In the genomic region with DNA sequence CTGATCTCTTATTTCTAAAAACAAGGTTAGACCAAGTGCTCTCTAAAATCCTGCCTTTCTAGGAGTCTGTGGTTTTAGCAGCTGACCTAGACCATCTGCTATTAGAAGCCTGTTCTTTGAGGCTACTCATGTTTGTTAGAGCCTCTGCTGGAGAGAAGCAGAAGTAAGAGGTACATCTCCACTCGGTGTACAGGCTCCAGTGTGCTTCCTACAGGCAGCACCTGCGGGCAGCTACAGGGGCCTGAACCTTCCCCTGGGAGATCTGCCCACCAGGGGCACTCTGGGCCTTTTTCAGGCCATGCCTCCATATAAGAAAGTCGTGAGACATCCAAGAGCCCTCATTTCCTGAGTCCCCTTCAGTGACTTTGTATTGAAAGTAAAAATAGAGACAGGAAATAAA, we compare ENCODE assay signal across 16 cellular contexts. TPM values are rescaled to one million over a fixed set of nuclear protein-coding genes. Genes with fewer than 3 reads are reported as not detected.
DNase-seq lines count a peak whose midpoint lies in the region; ATAC-seq and TF ChIP-seq lines count a peak whose summit lies in the region.
"Had no signal": no experiment of that assay in that cellular context is flagged by ENCODE, and none has a peak within 500 bp of the region (broad histone marks: within the 10 kb centered on the region; RNA-seq: fewer than 3 reads in every experiment).

No MANE protein-coding gene starts in this region.

- H3K36me3 ChIP-seq in H7 (replicated peaks; ENCODE audit: control insufficient read depth, insufficient read depth, low read length), result no peaks in the 10 kb centered on the region
- no peaks in the 10 kb centered on the region for H3K36me3 ChIP-seq in mesendoderm (ENCODE audit: control insufficient read depth, insufficient read depth, low read length)
- H3K36me3 ChIP-seq in PC-9 (ENCODE audit: low read depth), result no peaks in the 10 kb centered on the region
- H3K36me3 ChIP-seq: brain microvascular endothelial cell had no signal

- H2BK5ac ChIP-seq in mesendoderm (ENCODE audit: low read length), result no peak overlapping the region

- no peak overlapping the region for H3K9ac ChIP-seq in mesendoderm (ENCODE audit: low read length)

- no peak overlapping the region for H2BK120ac ChIP-seq in mesendoderm (ENCODE audit: low read depth, low read length)

- H3K79me2 ChIP-seq in mesendoderm (ENCODE audit: control insufficient read depth, insufficient read depth, low read length) (no peaks in the 10 kb centered on the region), PC-9 (ENCODE audit: low read depth) (no peaks in the 10 kb centered on the region)

- H3K4me1 ChIP-seq in mesendoderm (ENCODE audit: control insufficient read depth, low read depth, low read length), result no peaks in the 10 kb centered on the region
- no peaks in the 10 kb centered on the region for H3K4me1 ChIP-seq in PC-9 (replicated peaks; ENCODE audit: insufficient read depth)
- H3K4me1 ChIP-seq: foreskin keratinocyte had no signal

- H3K9me2 ChIP-seq in PC-9 (ENCODE audit: insufficient read depth), result no peaks in the 10 kb centered on the region

- H3K27ac ChIP-seq in mesendoderm (ENCODE audit: low read depth, low read length) (no peak overlapping the region), PC-9 (no peak overlapping the region)
- H3K27ac ChIP-seq: 22Rv1, brain microvascular endothelial cell, foreskin keratinocyte had no signal

- H3K9me3 Mint-ChIP-seq in naive thymus-derived CD8-positive, alpha-beta T cell, result peaks cover 0 to 2% (median 0%) of the 10 kb centered on the region in 9 donors
- H3K9me3 Mint-ChIP-seq in activated T-cell treated with anti-CD3 and anti-CD28 coated beads, Interleukin-2, amount 50 U/mL, for 4 hours, result no peaks in the 10 kb centered on the region
- H3K9me3 Mint-ChIP-seq: activated naive CD4-positive, alpha-beta T cell treated with anti-CD3 and anti-CD28 coated beads, Interleukin-2, amount 10 ng/mL, durations not matched to agents 7 days and 5 days had no signal

- H4K8ac ChIP-seq in mesendoderm (ENCODE audit: low read depth, low read length), result no peak overlapping the region

- no peaks in the 10 kb centered on the region for H3K79me1 ChIP-seq in mesendoderm (ENCODE audit: low read length)

- H3K27me3 ChIP-seq in H7 (ENCODE audit: control insufficient read depth, insufficient read depth, low read length) (no peaks in the 10 kb centered on the region), mesendoderm (ENCODE audit: insufficient read depth, low read length, poor library complexity) (no peaks in the 10 kb centered on the region), PC-9 (ENCODE audit: insufficient read depth, low read depth) (no peaks in the 10 kb centered on the region)
- H3K27me3 ChIP-seq: brain microvascular endothelial cell, foreskin keratinocyte had no signal

- H3K4me3 Mint-ChIP-seq in naive thymus-derived CD8-positive, alpha-beta T cell, result no peak overlapping the region
- H3K4me3 Mint-ChIP-seq in activated T-cell treated with anti-CD3 and anti-CD28 coated beads, Interleukin-2, amount 50 U/mL, for 4 hours, result no peak overlapping the region
- H3K4me3 Mint-ChIP-seq: activated CD8-positive, alpha-beta memory T cell treated with anti-CD3 and anti-CD28 coated beads, Interleukin-2, amount 10 ng/mL, durations not matched to agents 7 days and 5 days; activated naive CD4-positive, alpha-beta T cell treated with anti-CD3 and anti-CD28 coated beads, Interleukin-2, amount 10 ng/mL, durations not matched to agents 7 days and 5 days; effector memory CD8-positive, alpha-beta T cell had no signal

- no peak overlapping the region for H2BK15ac ChIP-seq in mesendoderm (replicated peaks; ENCODE audit: low read depth)

- TF ChIP-seq CTCF in PC-9 (conservative IDR thresholded peaks at IDR 0.05), result no peak

- H3K4me1 Mint-ChIP-seq in naive thymus-derived CD8-positive, alpha-beta T cell, result no peaks in the 10 kb centered on the region
- no peaks in the 10 kb centered on the region for H3K4me1 Mint-ChIP-seq in activated T-cell treated with anti-CD3 and anti-CD28 coated beads, Interleukin-2, amount 50 U/mL, for 4 hours (ENCODE audit: low read depth)
- H3K4me1 Mint-ChIP-seq: activated CD8-positive, alpha-beta memory T cell treated with anti-CD3 and anti-CD28 coated beads, Interleukin-2, amount 10 ng/mL, durations not matched to agents 7 days and 5 days; activated naive CD4-positive, alpha-beta T cell treated with anti-CD3 and anti-CD28 coated beads, Interleukin-2, amount 10 ng/mL, durations not matched to agents 7 days and 5 days had no signal

- POLR2A ChIA-PET in naive thymus-derived CD8-positive, alpha-beta T cell (lab: Charles Lee), result no interaction called here
- POLR2A ChIA-PET in PC-9 (lab: Charles Lee; ENCODE audit: unreplicated experiment), result no interaction called here

- H3K9me3 ChIP-seq in PC-9 (ENCODE audit: insufficient read depth, low read depth), result no peaks in the 10 kb centered on the region

- peaks cover 8 to 41% (median 37%) of the 10 kb centered on the region in 5 donors for H3K27me3 Mint-ChIP-seq in naive thymus-derived CD8-positive, alpha-beta T cell
- peaks cover 35% of the 10 kb centered on the region for H3K27me3 Mint-ChIP-seq in activated T-cell treated with anti-CD3 and anti-CD28 coated beads, Interleukin-2, amount 50 U/mL, for 4 hours (ENCODE audit: low read depth)

- H3K18ac ChIP-seq in mesendoderm (ENCODE audit: low read length), result no peak overlapping the region

- no peaks in the 10 kb centered on the region for H3K36me3 Mint-ChIP-seq in naive thymus-derived CD8-positive, alpha-beta T cell
- H3K36me3 Mint-ChIP-seq in activated T-cell treated with anti-CD3 and anti-CD28 coated beads, Interleukin-2, amount 50 U/mL, for 4 hours (ENCODE audit: insufficient read depth), result no peaks in the 10 kb centered on the region
- H3K36me3 Mint-ChIP-seq: activated CD8-positive, alpha-beta memory T cell treated with anti-CD3 and anti-CD28 coated beads, Interleukin-2, amount 10 ng/mL, durations not matched to agents 7 days and 5 days; activated naive CD4-positive, alpha-beta T cell treated with anti-CD3 and anti-CD28 coated beads, Interleukin-2, amount 10 ng/mL, durations not matched to agents 7 days and 5 days had no signal

- H3K23ac ChIP-seq in mesendoderm (ENCODE audit: low read length), result no peak overlapping the region

- H4K5ac ChIP-seq in mesendoderm (ENCODE audit: low read length), result no peak overlapping the region

- no peak overlapping the region for H3K4ac ChIP-seq in mesendoderm (ENCODE audit: low read depth, low read length)

- no peaks in the 10 kb centered on the region for H3F3A ChIP-seq in PC-9 (ENCODE audit: insufficient read depth, low read depth)

- no peak for ATAC-seq in naive thymus-derived CD8-positive, alpha-beta T cell
- no peak for ATAC-seq in activated T-cell treated with anti-CD3 and anti-CD28 coated beads, Interleukin-2, amount 50 U/mL, for 4 hours
- ATAC-seq: activated CD8-positive, alpha-beta memory T cell treated with anti-CD3 and anti-CD28 coated beads, Interleukin-2, amount 10 ng/mL, durations not matched to agents 7 days and 5 days; effector memory CD8-positive, alpha-beta T cell; foreskin keratinocyte had no signal

- BruUV-seq in PC-9 (replicated peaks; lab: Mats Ljungman, UMichigan), result no TSS peak

- H4K20me1 ChIP-seq in PC-9 (ENCODE audit: insufficient read depth), result no peaks in the 10 kb centered on the region

- peak; percentile 6 for DNase-seq in NCI-H1694 (lab: John Stamatoyannopoulos, UW)
- DNase-seq in NCI-H1694 treated with DMSO at 0.1 percent for 48 hours (lab: John Stamatoyannopoulos, UW), result no peak
- DNase-seq in H7, result peak; percentile 49
- peak; percentile 56 for DNase-seq in OCI-M1 (lab: John Stamatoyannopoulos, UW)
- peak; percentile 18 for DNase-seq in mesendoderm
- DNase-seq in naive thymus-derived CD8-positive, alpha-beta T cell, result no peak
- no peak for DNase-seq in activated T-cell treated with anti-CD3 and anti-CD28 coated beads, Interleukin-2, amount 50 U/mL, for 4 hours
- DNase-seq in PC-9, result no peak
- DNase-seq: activated CD8-positive, alpha-beta memory T cell treated with anti-CD3 and anti-CD28 coated beads, Interleukin-2, amount 10 ng/mL, durations not matched to agents 7 days and 5 days; activated naive CD4-positive, alpha-beta T cell treated with anti-CD3 and anti-CD28 coated beads, Interleukin-2, amount 10 ng/mL, durations not matched to agents 7 days and 5 days; brain microvascular endothelial cell; effector memory CD8-positive, alpha-beta T cell; foreskin keratinocyte; NCI-H187 had no signal

- intact Hi-C loops in PC-9 (cut with micrococcal nuclease; ENCODE audit: unreplicated experiment), result no loop called here

- no CpG with 5 or more reads among the region's 3 CpGs for WGBS in mesendoderm (ENCODE audit: extremely low coverage, insufficient coverage, low lambda C conversion rate)

- no peak overlapping the region for H2AK5ac ChIP-seq in mesendoderm (ENCODE audit: low read length)

- no peak overlapping the region for H3K4me3 ChIP-seq in H7 (ENCODE audit: insufficient read depth, low read depth, low read length)
- no peak overlapping the region for H3K4me3 ChIP-seq in mesendoderm (ENCODE audit: low read length)
- no peak overlapping the region for H3K4me3 ChIP-seq in PC-9

- H2AFZ ChIP-seq in PC-9, result no peak overlapping the region

- H3K56ac ChIP-seq in mesendoderm (ENCODE audit: low read length), result no peak overlapping the region

- peak overlapping the region in 1 of 10 donors; percentile 9 for H3K27ac Mint-ChIP-seq in naive thymus-derived CD8-positive, alpha-beta T cell
- H3K27ac Mint-ChIP-seq: activated CD8-positive, alpha-beta memory T cell treated with anti-CD3 and anti-CD28 coated beads, Interleukin-2, amount 10 ng/mL, durations not matched to agents 7 days and 5 days; activated naive CD4-positive, alpha-beta T cell treated with anti-CD3 and anti-CD28 coated beads, Interleukin-2, amount 10 ng/mL, durations not matched to agents 7 days and 5 days; effector memory CD8-positive, alpha-beta T cell had no signal

- CTCF ChIA-PET in PC-9 (lab: Charles Lee), result no interaction called here

- H3K4me2 ChIP-seq in mesendoderm (ENCODE audit: low read length) (no peak overlapping the region), PC-9 (no peak overlapping the region)

RNA-seq across cellular contexts. Expression of a gene that starts 31.6 kb away (rescaled TPM):
- 0.62 and 0.89 TPM in 2 replicates for total RNA-seq in H7 (2014; rRNA removed; shearing (Covaris generic))
- 1.7 TPM for polyA plus RNA-seq in mesendoderm (2013, experiment 1 of 2)
- 1.6 TPM for polyA plus RNA-seq in mesendoderm (2013, experiment 2 of 2)
- total RNA-seq in naive thymus-derived CD8-positive, alpha-beta T cell, result not detected
- polyA plus RNA-seq in naive thymus-derived CD8-positive, alpha-beta T cell, result not detected
- under 1 TPM; 0.03 to 0.05 (median 0.03) TPM for total RNA-seq in activated T-cell treated with anti-CD3 and anti-CD28 coated beads, Interleukin-2, amount 50 U/mL, for 4 hours
- total RNA-seq in PC-9 (2021), result 0.35 and 0.40 TPM in 2 replicates
- total RNA-seq: activated CD8-positive, alpha-beta memory T cell treated with anti-CD3 and anti-CD28 coated beads, Interleukin-2, amount 10 ng/mL, durations not matched to agents 7 days and 5 days; skeletal muscle tissue had no signal

Comparison
In these comparisons a context has a peak if more than half of its experiments do, and no peak if none do; other contexts are left out.
1. DNase-seq: peak in NCI-H1694 (single experiment), H7 (single experiment), OCI-M1 (single experiment) and mesendoderm (single experiment); none in NCI-H1694 treated with DMSO at 0.1 percent for 48 hours (single experiment), naive thymus-derived CD8-positive, alpha-beta T cell (0 of 10), activated T-cell treated with anti-CD3 and anti-CD28 coated beads, Interleukin-2, amount 50 U/mL, for 4 hours (single experiment) and PC-9 (0 of 2).